ENCODE assay signal across 9 cellular contexts in the genomic region with DNA sequence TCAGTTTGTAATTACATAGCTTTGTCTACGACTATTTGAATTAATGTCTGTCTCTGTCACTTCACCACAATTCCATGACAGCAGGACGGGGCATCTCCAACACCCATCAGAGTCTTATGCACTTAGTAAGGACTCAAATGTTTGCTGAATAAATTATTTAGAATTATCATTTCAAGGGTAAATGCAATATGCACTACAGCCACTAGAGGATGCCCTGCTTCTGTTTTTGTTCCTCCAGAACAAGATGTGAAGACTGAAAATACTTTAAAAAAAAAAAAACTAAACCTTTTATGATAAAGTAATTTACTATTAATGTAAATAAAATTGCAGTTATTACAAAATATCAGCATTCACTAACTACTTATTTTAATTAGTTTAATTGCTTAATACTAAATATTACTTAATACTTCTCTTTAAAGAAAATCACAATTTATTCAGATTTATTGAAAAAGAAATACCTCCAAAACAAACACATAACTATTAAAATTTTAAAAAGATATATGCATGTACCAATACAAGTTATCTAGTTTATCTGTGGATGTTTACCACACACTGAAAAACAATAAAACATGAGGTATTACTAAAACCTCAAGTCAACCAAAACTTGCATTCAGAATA. TPM values are rescaled to one million over a fixed set of nuclear protein-coding genes. Genes with fewer than 3 reads are reported as not detected.
DNase-seq lines count a peak whose midpoint lies in the region; ATAC-seq and TF ChIP-seq lines count a peak whose summit lies in the region.
"Had no signal": no experiment of that assay in that cellular context is flagged by ENCODE, and none has a peak within 500 bp of the region (broad histone marks: within the 10 kb centered on the region; RNA-seq: fewer than 3 reads in every experiment).

No MANE protein-coding gene starts in this region.

- CTCF ChIA-PET in naive thymus-derived CD4-positive, alpha-beta T cell (lab: Charles Lee) = interaction anchor here (0.6 to 9.0 kb wide), 7 partner anchors 9 to 602 kb away, joined by 3 to 92 read pairs (median 3); no protein-coding TSS in a partner anchor

- no peak overlapping the region for H2AFZ ChIP-seq in MM.1S (ENCODE audit: low read length)

- H3K36me3 Mint-ChIP-seq in naive thymus-derived CD4-positive, alpha-beta T cell = peaks cover 0 to 7% (median 5%) of the 10 kb centered on the region in 5 donors

- peaks cover 26% of the 10 kb centered on the region for H3K79me2 ChIP-seq in MM.1S (ENCODE audit: low read length)

- peaks cover 13% of the 10 kb centered on the region for H3F3A ChIP-seq in MM.1S (ENCODE audit: insufficient read depth, low read length)

- H3K4me2 ChIP-seq in MM.1S (ENCODE audit: low read depth, low read length) = no peak overlapping the region

- H3K9ac ChIP-seq in MM.1S (ENCODE audit: low read length) = no peak overlapping the region

- no peaks in the 10 kb centered on the region for H3K27me3 Mint-ChIP-seq in naive thymus-derived CD4-positive, alpha-beta T cell
- H3K27me3 Mint-ChIP-seq: dendritic cell treated with granulocyte-macrophage colony-stimulating factor and Interleukin-4, amounts not matched to agents 40 ng/mL and 50 ng/mL, for 4 days had no signal

- no peak for ATAC-seq in activated CD4-positive, CD25-positive, alpha-beta regulatory T cell treated with anti-CD3 and anti-CD28 coated beads, Interleukin-2, amount 50 U/mL, for 24 hours
- no peak for ATAC-seq in naive thymus-derived CD4-positive, alpha-beta T cell
- no peak for ATAC-seq in HG03521 (IDR thresholded peaks at IDR 0.05; ENCODE audit: unreplicated experiment)

- peak overlapping the region in 1 of 9 donors; percentile 2 for H3K27ac Mint-ChIP-seq in naive thymus-derived CD4-positive, alpha-beta T cell
- H3K27ac Mint-ChIP-seq: dendritic cell treated with granulocyte-macrophage colony-stimulating factor and Interleukin-4, amounts not matched to agents 40 ng/mL and 50 ng/mL, for 4 days had no signal

- TF ChIP-seq CTCF in MM.1S (IDR thresholded peaks at IDR 0.05; ENCODE audit: low read length) = peak; percentile 70

- H3K4me3 ChIP-seq in MM.1S (ENCODE audit: low read length) = no peak overlapping the region
- H3K4me3 ChIP-seq in naive thymus-derived CD4-positive, alpha-beta T cell (ENCODE audit: low read length) = no peak overlapping the region

- intact Hi-C loops in naive thymus-derived CD4-positive, alpha-beta T cell (cut with micrococcal nuclease) = loop anchor here (1.0 to 10.0 kb wide), 7 partner anchors 66 to 1791 kb away; a partner anchor contains a TSS

- H3K4me3 Mint-ChIP-seq in naive thymus-derived CD4-positive, alpha-beta T cell = peak overlapping the region in 1 of 10 donors; percentile 3
- H3K4me3 Mint-ChIP-seq: dendritic cell treated with granulocyte-macrophage colony-stimulating factor and Interleukin-4, amounts not matched to agents 40 ng/mL and 50 ng/mL, for 4 days had no signal

- peaks cover 21 to 51% (median 36%) of the 10 kb centered on the region in 7 donors for H3K4me1 Mint-ChIP-seq in naive thymus-derived CD4-positive, alpha-beta T cell

- 0 out of 2 replicates have a peak, but pooled peaks cover 3% of the 10 kb centered on the region for H4K20me1 ChIP-seq in MM.1S (ENCODE audit: insufficient read depth, low read length)

- no peaks in the 10 kb centered on the region for H3K9me3 ChIP-seq in MM.1S (replicated peaks; ENCODE audit: insufficient read depth, low read length)
- H3K9me3 ChIP-seq in naive thymus-derived CD4-positive, alpha-beta T cell (ENCODE audit: control insufficient read depth in 2 of 3, low read length in 3 of 3) = no peaks in the 10 kb centered on the region

- no peaks in the 10 kb centered on the region for H3K4me1 ChIP-seq in MM.1S (ENCODE audit: low read length)
- peaks cover 3 to 6% of the 10 kb centered on the region in 2 donors for H3K4me1 ChIP-seq in naive thymus-derived CD4-positive, alpha-beta T cell (ENCODE audit: control insufficient read depth in 2 of 2, insufficient read depth in 2 of 2, low read length in 2 of 2)

- H3K27me3 ChIP-seq in MM.1S (replicated peaks; ENCODE audit: insufficient read depth, low read length) = no peaks in the 10 kb centered on the region
- H3K27me3 ChIP-seq in naive thymus-derived CD4-positive, alpha-beta T cell (ENCODE audit: control insufficient read depth in 2 of 2, insufficient read depth in 2 of 2, low read length in 2 of 2) = no peaks in the 10 kb centered on the region

- no peaks in the 10 kb centered on the region for H3K36me3 ChIP-seq in MM.1S (replicated peaks; ENCODE audit: insufficient read depth, low read length)
- H3K36me3 ChIP-seq in naive thymus-derived CD4-positive, alpha-beta T cell (ENCODE audit: control insufficient read depth in 2 of 3, insufficient read depth in 3 of 3, low read length in 3 of 3) = peaks cover 0 to 13% (median 0%) of the 10 kb centered on the region in 3 experiments

- H3K9me3 Mint-ChIP-seq in naive thymus-derived CD4-positive, alpha-beta T cell = no peaks in the 10 kb centered on the region
- H3K9me3 Mint-ChIP-seq: dendritic cell treated with granulocyte-macrophage colony-stimulating factor and Interleukin-4, amounts not matched to agents 40 ng/mL and 50 ng/mL, for 4 days had no signal

- no peak overlapping the region for H3K27ac ChIP-seq in MM.1S (ENCODE audit: low read length)
- H3K27ac ChIP-seq in naive thymus-derived CD4-positive, alpha-beta T cell (ENCODE audit: low read depth, low read length) = no peak overlapping the region

- POLR2A ChIA-PET in naive thymus-derived CD4-positive, alpha-beta T cell (lab: Charles Lee) = no interaction called here

- H3K9me2 ChIP-seq in MM.1S (replicated peaks; ENCODE audit: insufficient read depth, low read length) = no peaks in the 10 kb centered on the region

- DNase-seq in activated CD4-positive, CD25-positive, alpha-beta regulatory T cell (lab: John Stamatoyannopoulos, UW) = peak in 3 of 4 experiments; percentile 4 to 8 (median 7)
- DNase-seq in MM.1S (peak; percentile 70), SW480 (ENCODE audit: low spot score) (peak; percentile 40), dermis blood vessel endothelial cell (peak; percentile 81), foreskin melanocyte (no peak)
- DNase-seq in naive thymus-derived CD4-positive, alpha-beta T cell = peak in 7 of 9 donors; percentile 14 to 66 (median 54)

RNA-seq across cellular contexts. Expression of a gene that starts 3.2 kb away (rescaled TPM):
- 58.4 and 58.8 TPM in 2 replicates for total RNA-seq in dermis blood vessel endothelial cell
- total RNA-seq in naive thymus-derived CD4-positive, alpha-beta T cell = 10 to 100 TPM; 18.2 to 29.8 (median 28.2) TPM
- 10 to 100 TPM; 15.5 to 19.1 TPM for polyA plus RNA-seq in naive thymus-derived CD4-positive, alpha-beta T cell

RNA-seq across cellular contexts. Expression of a gene that starts 3.4 kb away (rescaled TPM):
- 32.0 and 34.9 TPM in 2 replicates for total RNA-seq in dermis blood vessel endothelial cell
- total RNA-seq in naive thymus-derived CD4-positive, alpha-beta T cell = 10 to 100 TPM; 51.3 to 70.8 (median 62.1) TPM
- 10 to 100 TPM in 1 of 2 donors, 1 to 10 TPM in 1; 7.3 to 10.1 TPM for polyA plus RNA-seq in naive thymus-derived CD4-positive, alpha-beta T cell
